In the genomic region with DNA sequence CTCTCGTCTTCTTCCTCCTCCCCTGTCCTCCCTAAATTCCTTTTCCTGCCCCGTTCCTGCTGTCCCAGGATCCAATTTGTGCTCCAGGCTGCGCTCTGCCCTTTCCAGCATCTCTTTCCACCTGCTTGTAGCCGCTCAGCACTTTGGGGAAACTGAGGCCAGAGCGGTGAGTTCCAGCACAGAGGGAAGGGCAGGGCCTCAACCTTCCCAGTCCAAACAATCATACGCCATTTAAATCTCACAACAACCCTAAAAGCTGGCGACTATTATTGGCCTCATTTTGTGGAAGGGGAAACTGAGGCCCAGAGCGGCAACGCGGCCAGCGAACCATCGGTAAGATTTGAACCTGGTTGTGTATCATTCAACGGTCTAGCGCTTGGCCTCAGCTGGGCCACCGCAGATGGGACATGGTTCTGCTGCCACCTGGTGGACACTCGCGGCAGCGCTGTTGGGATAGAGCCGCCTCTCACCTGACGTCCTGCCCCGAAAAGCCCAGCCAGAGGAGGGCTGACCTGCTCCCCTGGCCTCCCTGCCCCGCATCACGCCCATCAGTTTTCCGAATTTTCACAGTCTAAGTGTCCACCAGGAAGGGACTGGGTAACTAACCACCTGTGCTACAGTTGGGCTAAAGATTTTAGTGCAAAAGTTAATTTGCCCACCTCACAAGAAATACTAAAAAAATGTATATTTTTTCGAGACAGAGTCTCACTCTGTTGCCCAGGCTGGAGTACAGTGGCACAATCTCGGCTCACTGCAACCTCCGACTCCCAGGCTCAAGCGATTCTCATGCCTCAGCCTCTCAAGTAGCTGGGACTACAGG, we compare ENCODE assay signal across 8 cellular contexts. TPM values are rescaled to one million over a fixed set of nuclear protein-coding genes. Genes with fewer than 3 reads are reported as not detected.
A peak's percentile ranks its signal among the peaks of the same experiment; 100 is the strongest.
DNase-seq lines count a peak whose midpoint lies in the region; ATAC-seq and TF ChIP-seq lines count a peak whose summit lies in the region.

No MANE protein-coding gene starts in this region.

- peak overlapping the region; percentile 48 for H2AFZ ChIP-seq in parathyroid adenoma

- H3K36me3 ChIP-seq in SJSA1 (peaks cover 8% of the 10 kb centered on the region), parathyroid adenoma (ENCODE audit: control insufficient read depth, insufficient read depth, low read length) (no peaks in the 10 kb centered on the region), upper lobe of left lung (no peaks in the 10 kb centered on the region)

- TF ChIP-seq CTCF in parathyroid adenoma (IDR thresholded peaks at IDR 0.05): peak; percentile 97
- peak; percentile 94 to 98 (median 96) for TF ChIP-seq CTCF in upper lobe of left lung (IDR thresholded peaks at IDR 0.05)

- H3K9me3 ChIP-seq in SJSA1 (replicated peaks) (no peaks in the 10 kb centered on the region), parathyroid adenoma (ENCODE audit: control insufficient read depth, low read length) (no peaks in the 10 kb centered on the region), upper lobe of left lung (no peaks in the 10 kb centered on the region)

- DNase-seq in EH (ENCODE audit: low read depth) (peak; percentile 72), M059J (ENCODE audit: low read depth) (peak; percentile 69), SJSA1 (ENCODE audit: low read depth in 1 of 2, low spot score in 2 of 2) (peak; percentile 50 to 83), activated gamma-delta T cell treated with Interleukin-2 at 50 U/mL for 16 hours (peak; percentile 93), germinal center (ENCODE audit: low spot score) (peak; percentile 87), upper lobe of left lung (peak; percentile 89 to 95), NCI-H1048 (lab: John Stamatoyannopoulos, UW) (no peak)

- H3K9ac ChIP-seq in parathyroid adenoma: no peak overlapping the region

- peak; percentile 64 to 82 for ATAC-seq in upper lobe of left lung (ENCODE audit: low FRiP score in 2 of 2)

- H3K4me2 ChIP-seq in parathyroid adenoma (ENCODE audit: low read length): no peak overlapping the region

- peaks cover 8% of the 10 kb centered on the region for H3K79me2 ChIP-seq in parathyroid adenoma

- no peak overlapping the region for H3K27ac ChIP-seq in SJSA1
- no peak overlapping the region for H3K27ac ChIP-seq in parathyroid adenoma
- H3K27ac ChIP-seq in upper lobe of left lung: no peak overlapping the region

- H3K4me1 ChIP-seq in SJSA1 (replicated peaks): peaks cover 4% of the 10 kb centered on the region
- H3K4me1 ChIP-seq in parathyroid adenoma: no peaks in the 10 kb centered on the region
- H3K4me1 ChIP-seq in upper lobe of left lung: peaks cover 5 to 20% (median 14%) of the 10 kb centered on the region in 4 donors

- 15 to 37% methylated on average over 13 to 28 of the region's 28 CpGs for WGBS in upper lobe of left lung, 2 donors

- no peak for TF ChIP-seq EP300 in upper lobe of left lung (IDR thresholded peaks at IDR 0.05)

- H3K27me3 ChIP-seq in SJSA1 (replicated peaks) (no peaks in the 10 kb centered on the region), parathyroid adenoma (ENCODE audit: control insufficient read depth, insufficient read depth, low read length) (no peaks in the 10 kb centered on the region), upper lobe of left lung (no peaks in the 10 kb centered on the region)

- TF ChIP-seq POLR2A in upper lobe of left lung (IDR thresholded peaks at IDR 0.05): no peak

- H3K4me3 ChIP-seq in SJSA1: no peak overlapping the region
- H3K4me3 ChIP-seq in parathyroid adenoma (ENCODE audit: low read depth, low read length): no peak overlapping the region
- no peak overlapping the region for H3K4me3 ChIP-seq in upper lobe of left lung

RNA-seq across cellular contexts. Expression of gene RPL18A, which starts 4.2 kb away (rescaled TPM):
- total RNA-seq in M059J (2014; rRNA removed; shearing (Covaris generic)): 622 and 685 TPM in 2 replicates
- total RNA-seq in SJSA1 (2014; rRNA removed; shearing (Covaris generic)): 821 and 921 TPM in 2 replicates
- 1,000 to 10,000 TPM in 3 of 6 donors, 100 to 1,000 TPM in 3; 705 to 1,655 (median 1,002) TPM for total RNA-seq in upper lobe of left lung

RNA-seq across cellular contexts. Expression of gene JAK3, which starts 7.8 kb away (rescaled TPM):
- total RNA-seq in M059J (2014; rRNA removed; shearing (Covaris generic)): 0.39 and 0.71 TPM in 2 replicates
- 5.4 and 6.9 TPM in 2 replicates for total RNA-seq in SJSA1 (2014; rRNA removed; shearing (Covaris generic))
- total RNA-seq in upper lobe of left lung: 10 to 100 TPM; 11.0 to 25.1 (median 12.8) TPM

RNA-seq across cellular contexts. Expression of gene SLC5A5, which starts 16.2 kb away (rescaled TPM):
- not detected in 2 replicates for total RNA-seq in M059J (2014; rRNA removed; shearing (Covaris generic))
- total RNA-seq in SJSA1 (2014; rRNA removed; shearing (Covaris generic)): not detected in 2 replicates
- under 1 TPM in 2 of 6 donors, not detected in 4; under 0.01 to 0.15 TPM for total RNA-seq in upper lobe of left lung

RNA-seq across cellular contexts. Expression of gene INSL3, which starts 34.2 kb away (rescaled TPM):
- total RNA-seq in M059J (2014; rRNA removed; shearing (Covaris generic)): not detected in 2 replicates
- not detected in 2 replicates for total RNA-seq in SJSA1 (2014; rRNA removed; shearing (Covaris generic))
- under 1 TPM in 1 of 6 donors, not detected in 5; 0.57 TPM for total RNA-seq in upper lobe of left lung
